Comparison of ENCODE assay signal across 8 cellular contexts in genomic region chr6:157380779-157381561, GRCh38.
DNase-seq lines count a peak whose midpoint lies in the region; ATAC-seq and TF ChIP-seq lines count a peak whose summit lies in the region.

ZDHHC14 (plus strand) TSS chr6:157381190.

- H3K27ac Mint-ChIP-seq in nephron, result peak within 1 kb of the TSS; percentile 51 to 89 (median 57)

- ATAC-seq in GM21619 (IDR thresholded peaks at IDR 0.05; ENCODE audit: unreplicated experiment), result peak; percentile 74
- ATAC-seq in stimulated activated naive CD8-positive, alpha-beta T cell treated with anti-CD3 and anti-CD28 coated beads, Interleukin-15, Interleukin-2, amounts not matched to agents 100 U/mL and 50 U/mL, for 24 hours, result peak; percentile 80

- H3K27ac ChIP-seq in RWPE1, result peak within 1 kb of the TSS; percentile 88

- no peaks in the 10 kb centered on the region for H3K9me3 Mint-ChIP-seq in nephron

- H3K4me3 ChIP-seq in fibroblast of pulmonary artery (replicated peaks; ENCODE audit: low read depth, low read length), result peak within 1 kb of the TSS; percentile 88

- H3K36me3 Mint-ChIP-seq in nephron (ENCODE audit: low read depth), result no peaks in the 10 kb centered on the region

- no peak for TF ChIP-seq RAD21 in Ishikawa (IDR thresholded peaks at IDR 0.05; ENCODE audit: low read depth)

- CTCF ChIA-PET in RWPE1 (lab: Yijun Ruan, JAX), result interaction anchor here (0.7 kb wide), 2 partner anchors 199 to 281 kb away, joined by 3 read pairs; no protein-coding TSS in a partner anchor

- POLR2A ChIA-PET in RWPE1 (lab: Yijun Ruan, JAX; ENCODE audit: low non-redundant PET), result no interaction called here

- DNase-seq in DMS79 (lab: John Stamatoyannopoulos, UW), result peak; percentile 39
- DNase-seq in RWPE1 (ENCODE audit: low spot score), result peak; percentile 73
- DNase-seq in activated effector memory CD4-positive, alpha-beta T cell treated with Interleukin-2 at 50 U/mL for 16 hours, result peak; percentile 90
- DNase-seq in fibroblast of pulmonary artery (ENCODE audit: low read depth), result peak; percentile 84
- DNase-seq in stimulated activated naive CD8-positive, alpha-beta T cell treated with anti-CD3 and anti-CD28 coated beads, Interleukin-15, Interleukin-2, amounts not matched to agents 100 U/mL and 50 U/mL, for 24 hours, result peak; percentile 91

- H3K4me3 Mint-ChIP-seq in nephron, result peak within 1 kb of the TSS; percentile 89 to 91 (median 90)

- TF ChIP-seq CTCF in RWPE1 (conservative IDR thresholded peaks at IDR 0.05; ENCODE audit: low read depth) (no peak), fibroblast of pulmonary artery (IDR thresholded peaks at IDR 0.05; ENCODE audit: low read length, missing control alignments) (no peak), nephron (IDR thresholded peaks at IDR 0.05; ENCODE audit: unreplicated experiment in 3 of 3) (no peak)

- TF ChIP-seq EP300 in Ishikawa (IDR thresholded peaks at IDR 0.05; ENCODE audit: borderline replicate concordance), result no peak; the same call in 1 of the 2 replicates

- H3K27me3 Mint-ChIP-seq in nephron (ENCODE audit: low read depth), result peaks cover 20% of the 10 kb centered on the region

- peaks cover 26% of the 10 kb centered on the region for H3K4me1 Mint-ChIP-seq in nephron

TF ChIP-seq in Ishikawa, 13 proteins besides CTCF, POLR2A, EP300 and RAD21:
- TF ChIP-seq FOXM1 (IDR thresholded peaks at IDR 0.05; ENCODE audit: borderline replicate concordance, low read depth) (no peak), TEAD4 (IDR thresholded peaks at IDR 0.05) (no peak), TCF12 (IDR thresholded peaks at IDR 0.05; ENCODE audit: low read depth) (no peak), YY1 (IDR thresholded peaks at IDR 0.05; ENCODE audit: low read depth) (no peak), ZBTB7A (IDR thresholded peaks at IDR 0.05; ENCODE audit: low read depth) (no peak), MAX (IDR thresholded peaks at IDR 0.05) (peak; percentile 55), REST (IDR thresholded peaks at IDR 0.05; ENCODE audit: low read depth) (no peak), EGR1 (IDR thresholded peaks at IDR 0.05) (peak; percentile 26; the same call in 1 of the 2 replicates), USF1 (IDR thresholded peaks at IDR 0.05) (no peak), TAF1 (IDR thresholded peaks at IDR 0.05; ENCODE audit: low read depth) (peak; percentile 66; the same call in 1 of the 2 replicates)

Comparison
In these comparisons a context has a peak if more than half of its experiments do, and no peak if none do; other contexts are left out.
1. Peak in every context shown above with its lines: DNase-seq, ATAC-seq, H3K4me3 ChIP-seq and H3K27ac ChIP-seq.
2. DNase-seq: peak in every context shown above with its lines; median percentile 91 in stimulated activated naive CD8-positive, alpha-beta T cell treated with anti-CD3 and anti-CD28 coated beads, Interleukin-15, Interleukin-2, amounts not matched to agents 100 U/mL and 50 U/mL, for 24 hours; 90 in activated effector memory CD4-positive, alpha-beta T cell treated with Interleukin-2 at 50 U/mL for 16 hours; 84 in fibroblast of pulmonary artery; 73 in RWPE1; 39 in DMS79.